Comparison of ENCODE assay signal across 23 cellular contexts in genomic region chr13:97165527-97166425, GRCh38. TPM values are rescaled to one million over a fixed set of nuclear protein-coding genes. Genes with fewer than 3 reads are reported as not detected.
A peak's percentile ranks its signal among the peaks of the same experiment; 100 is the strongest.
DNase-seq lines count a peak whose midpoint lies in the region; ATAC-seq and TF ChIP-seq lines count a peak whose summit lies in the region.
"Had no signal": no experiment of that assay in that cellular context is flagged by ENCODE, and none has a peak within 500 bp of the region (broad histone marks: within the 10 kb centered on the region; RNA-seq: fewer than 3 reads in every experiment).

No MANE protein-coding gene starts in this region.

- H3K27me3 Mint-ChIP-seq in endodermal cell (ENCODE audit: insufficient read depth): peaks cover 23% of the 10 kb centered on the region
- peaks cover 5% of the 10 kb centered on the region for H3K27me3 Mint-ChIP-seq in progenitor cell of endocrine pancreas
- H3K27me3 Mint-ChIP-seq: activated CD4-positive, alpha-beta T cell treated with anti-CD3 and anti-CD28 coated beads, Interleukin-2, amount 10 ng/mL, durations not matched to agents 7 days and 5 days; activated naive CD8-positive, alpha-beta T cell treated with anti-CD3 and anti-CD28 coated beads, Interleukin-2, amount 10 ng/mL, durations not matched to agents 7 days and 5 days had no signal

- H3K9me3 Mint-ChIP-seq in endodermal cell: peaks cover 1% of the 10 kb centered on the region
- peaks cover 3% of the 10 kb centered on the region for H3K9me3 Mint-ChIP-seq in progenitor cell of endocrine pancreas (ENCODE audit: low read depth)
- H3K9me3 Mint-ChIP-seq: activated CD4-positive, alpha-beta T cell treated with anti-CD3 and anti-CD28 coated beads, Interleukin-2, amount 10 ng/mL, durations not matched to agents 7 days and 5 days; neural progenitor cell; T-helper 2 cell treated with Interferon-gamma antibody and Interleukin-4, amounts not matched to agents 5 μg/mL and 100 μg/mL, for 36 hours had no signal

- H3K27ac Mint-ChIP-seq in endodermal cell: no peak overlapping the region
- H3K27ac Mint-ChIP-seq in progenitor cell of endocrine pancreas: peak overlapping the region; percentile 0
- H3K27ac Mint-ChIP-seq: activated CD4-positive, alpha-beta T cell treated with anti-CD3 and anti-CD28 coated beads, Interleukin-2, amount 10 ng/mL, durations not matched to agents 7 days and 5 days; activated naive CD8-positive, alpha-beta T cell treated with anti-CD3 and anti-CD28 coated beads, Interleukin-2, amount 10 ng/mL, durations not matched to agents 7 days and 5 days; neural progenitor cell; stimulated activated memory B cell treated with anti-CD40 and anti-IgM and Interleukin-4, amounts not matched to agents 10 μg/mL and 1 μg/mL and 100 μg/mL, for 72 hours; T-helper 2 cell treated with Interferon-gamma antibody and Interleukin-4, amounts not matched to agents 5 μg/mL and 100 μg/mL, for 36 hours had no signal

- no peaks in the 10 kb centered on the region for H3K4me1 ChIP-seq in endodermal cell (ENCODE audit: control insufficient read depth, insufficient read depth, low read length)
- H3K4me1 ChIP-seq: heart right ventricle, neural progenitor cell, prostate gland had no signal

- H3K27me3 ChIP-seq in endodermal cell (ENCODE audit: control insufficient read depth, insufficient read depth, low read length, poor library complexity, severe bottlenecking): peaks cover 24% of the 10 kb centered on the region
- H3K27me3 ChIP-seq: heart right ventricle, neural progenitor cell had no signal

- TF ChIP-seq CTCF in endodermal cell (conservative IDR thresholded peaks at IDR 0.05): no peak
- no peak for TF ChIP-seq CTCF in progenitor cell of endocrine pancreas (IDR thresholded peaks at IDR 0.05; ENCODE audit: unreplicated experiment)

- H3K4me3 ChIP-seq in endodermal cell (ENCODE audit: low read length): peak overlapping the region; percentile 28
- H3K4me3 ChIP-seq: heart right ventricle, neural progenitor cell, prostate gland had no signal

- H3K27ac ChIP-seq in endodermal cell (ENCODE audit: low read depth, low read length): no peak overlapping the region
- H3K27ac ChIP-seq: heart right ventricle, neural progenitor cell, prostate gland, RWPE1, WERI-Rb-1 had no signal

- no peak overlapping the region for H3K9ac ChIP-seq in endodermal cell (ENCODE audit: extremely low read depth, low read length, poor library complexity, severe bottlenecking)
- H3K9ac ChIP-seq: neural progenitor cell had no signal

- H3K36me3 Mint-ChIP-seq in endodermal cell (ENCODE audit: low read depth) (no peaks in the 10 kb centered on the region), progenitor cell of endocrine pancreas (ENCODE audit: insufficient read depth) (no peaks in the 10 kb centered on the region)
- H3K36me3 Mint-ChIP-seq: activated naive CD8-positive, alpha-beta T cell treated with anti-CD3 and anti-CD28 coated beads, Interleukin-2, amount 10 ng/mL, durations not matched to agents 7 days and 5 days; CD4-positive, CD25-positive, alpha-beta regulatory T cell; neural progenitor cell; stimulated activated memory B cell treated with anti-CD40 and anti-IgM and Interleukin-4, amounts not matched to agents 10 μg/mL and 1 μg/mL and 100 μg/mL, for 72 hours had no signal

- H3K4me3 Mint-ChIP-seq in endodermal cell: no peak overlapping the region
- H3K4me3 Mint-ChIP-seq in progenitor cell of endocrine pancreas (ENCODE audit: low read depth): no peak overlapping the region
- H3K4me3 Mint-ChIP-seq: activated CD4-positive, alpha-beta T cell treated with anti-CD3 and anti-CD28 coated beads, Interleukin-2, amount 10 ng/mL, durations not matched to agents 7 days and 5 days; activated naive CD8-positive, alpha-beta T cell treated with anti-CD3 and anti-CD28 coated beads, Interleukin-2, amount 10 ng/mL, durations not matched to agents 7 days and 5 days; CD4-positive, CD25-positive, alpha-beta regulatory T cell; neural progenitor cell; stimulated activated memory B cell treated with anti-CD40 and anti-IgM and Interleukin-4, amounts not matched to agents 10 μg/mL and 1 μg/mL and 100 μg/mL, for 72 hours; T-helper 2 cell treated with Interferon-gamma antibody and Interleukin-4, amounts not matched to agents 5 μg/mL and 100 μg/mL, for 36 hours had no signal

- DNase-seq in DMS53 (lab: John Stamatoyannopoulos, UW) (peak; percentile 70), NCI-H510A treated with DMSO at 0.1 percent for 48 hours (lab: John Stamatoyannopoulos, UW) (peak; percentile 54), endodermal cell (no peak), progenitor cell of endocrine pancreas (ENCODE audit: low spot score, unreplicated experiment) (no peak), KG1 (lab: John Stamatoyannopoulos, UW) (no peak), OCI-M1 (lab: John Stamatoyannopoulos, UW) (no peak), NCI-H128 (lab: John Stamatoyannopoulos, UW; ENCODE audit: unreplicated experiment) (no peak)
- DNase-seq: activated CD4-positive, alpha-beta T cell treated with anti-CD3 and anti-CD28 coated beads, Interleukin-2, amount 10 ng/mL, durations not matched to agents 7 days and 5 days; activated naive CD8-positive, alpha-beta T cell treated with anti-CD3 and anti-CD28 coated beads, Interleukin-2, amount 10 ng/mL, durations not matched to agents 7 days and 5 days; CD4-positive, CD25-positive, alpha-beta regulatory T cell; cerebellar nuclear complex; DND-41; heart right ventricle; NCI-H1436; NCI-H2171 treated with DMSO at 0.1 percent for 48 hours; stimulated activated CD4-positive, alpha-beta T cell treated with anti-CD3 and anti-CD28 coated beads, Interleukin-2, amount 100 ng/mL, for 24 hours; WERI-Rb-1 had no signal

- no peak for ATAC-seq in GM18502 (IDR thresholded peaks at IDR 0.05; ENCODE audit: poor library complexity, unreplicated experiment)
- ATAC-seq: heart right ventricle; stimulated activated memory B cell treated with anti-CD40 and anti-IgM and Interleukin-4, amounts not matched to agents 10 μg/mL and 1 μg/mL and 100 μg/mL, for 72 hours had no signal

- WGBS in endodermal cell (ENCODE audit: insufficient coverage in 1 of 2, insufficient read length in 1 of 2), 2 experiments: 80% methylated on average over 1 of the region's 2 CpGs; no CpG with 5 or more reads in 1 of the 2 experiments

- H3K36me3 ChIP-seq in endodermal cell (ENCODE audit: control insufficient read depth, insufficient read depth, low read length): no peaks in the 10 kb centered on the region
- H3K36me3 ChIP-seq: heart right ventricle, neural progenitor cell, prostate gland, WERI-Rb-1 had no signal

- no peaks in the 10 kb centered on the region for H3K9me3 ChIP-seq in endodermal cell (ENCODE audit: control insufficient read depth, low read length)
- H3K9me3 ChIP-seq: heart right ventricle, prostate gland had no signal

- H3K4me1 Mint-ChIP-seq in endodermal cell (peaks cover 9% of the 10 kb centered on the region), progenitor cell of endocrine pancreas (ENCODE audit: low read depth) (peaks cover 26% of the 10 kb centered on the region)
- H3K4me1 Mint-ChIP-seq: activated CD4-positive, alpha-beta T cell treated with anti-CD3 and anti-CD28 coated beads, Interleukin-2, amount 10 ng/mL, durations not matched to agents 7 days and 5 days; CD4-positive, CD25-positive, alpha-beta regulatory T cell; neural progenitor cell; stimulated activated memory B cell treated with anti-CD40 and anti-IgM and Interleukin-4, amounts not matched to agents 10 μg/mL and 1 μg/mL and 100 μg/mL, for 72 hours had no signal

RNA-seq across cellular contexts. Expression of gene MBNL2, which starts 56.4 kb away (rescaled TPM):
- total RNA-seq in endodermal cell (1 to 10 TPM; 1.7 to 3.3 TPM), progenitor cell of endocrine pancreas (51.3 and 51.4 TPM in 2 replicates)
- 22.0 TPM for polyA plus RNA-seq in endodermal cell (2013, experiment 1 of 2)
- 22.7 TPM for polyA plus RNA-seq in endodermal cell (2013, experiment 2 of 2)

Comparison
In these comparisons a context has a peak if more than half of its experiments do, and no peak if none do; other contexts are left out.
1. DNase-seq: peak in DMS53 (single experiment) and NCI-H510A treated with DMSO at 0.1 percent for 48 hours (single experiment); none in endodermal cell (single experiment), progenitor cell of endocrine pancreas (single experiment), KG1 (single experiment), OCI-M1 (single experiment) and NCI-H128 (single experiment).
2. RNA of gene MBNL2, which starts 56.4 kb away (total RNA-seq): 51.3 to 51.4 TPM in progenitor cell of endocrine pancreas; 1.7 to 3.3 TPM in endodermal cell; every median in the first group is over 10 times any median in the second.